Comparison of ENCODE assay signal across 8 cellular contexts in genomic region chr2:23385351-23385747, GRCh38. TPM values are rescaled to one million over a fixed set of nuclear protein-coding genes. Genes with fewer than 3 reads are reported as not detected.
A peak's percentile ranks its signal among the peaks of the same experiment; 100 is the strongest.
DNase-seq lines count a peak whose midpoint lies in the region; ATAC-seq and TF ChIP-seq lines count a peak whose summit lies in the region.

No MANE protein-coding gene starts in this region.

- ATAC-seq in GM21825 (IDR thresholded peaks at IDR 0.05; ENCODE audit: unreplicated experiment), result peak; percentile 21
- peak; percentile 15 for ATAC-seq in activated naive CD8-positive, alpha-beta T cell treated with anti-CD3 and anti-CD28 coated beads, Interleukin-2, amount 50 U/mL, for 24 hours
- ATAC-seq in gastrocnemius medialis, result peak; percentile 41 to 53

- H3K9me3 Mint-ChIP-seq in activated naive CD8-positive, alpha-beta T cell treated with anti-CD3 and anti-CD28 coated beads, Interleukin-2, amount 50 U/mL, for 24 hours, result no peaks in the 10 kb centered on the region
- no peaks in the 10 kb centered on the region for H3K9me3 Mint-ChIP-seq in activated T-helper 2 cell treated with anti-CD3 and anti-CD28 coated beads, Interferon-gamma antibody, Interleukin-2, Interleukin-4, amounts not matched to agents 10 μg/mL and 5 μg/mL and 100 μg/mL, durations not matched to agents 14 hours and 24 hours and 36 hours

- no peaks in the 10 kb centered on the region for H3K9me2 ChIP-seq in Karpas-422 (replicated peaks; ENCODE audit: insufficient read depth, low read length)

- no peak for TF ChIP-seq CTCF in gastrocnemius medialis (IDR thresholded peaks at IDR 0.05 in 4 of 5, conservative IDR thresholded peaks at IDR 0.05 in 1 of 5)

- DNase-seq in NCI-H2227 (lab: John Stamatoyannopoulos, UW; ENCODE audit: unreplicated experiment) (peak; percentile 78), NCI-H2227 treated with DMSO at 0.1 percent for 48 hours (lab: John Stamatoyannopoulos, UW) (no peak), Karpas-422 (peak; percentile 51), hepatic stellate cell (ENCODE audit: low spot score) (peak; percentile 84), gastrocnemius medialis (no peak)
- peak; percentile 20 for DNase-seq in activated naive CD8-positive, alpha-beta T cell treated with anti-CD3 and anti-CD28 coated beads, Interleukin-2, amount 50 U/mL, for 24 hours
- no peak for DNase-seq in activated T-helper 2 cell treated with anti-CD3 and anti-CD28 coated beads, Interferon-gamma antibody, Interleukin-2, Interleukin-4, amounts not matched to agents 10 μg/mL and 5 μg/mL and 100 μg/mL, durations not matched to agents 14 hours and 24 hours and 36 hours (ENCODE audit: low spot score)

- H3K27me3 ChIP-seq in Karpas-422 (ENCODE audit: low read length) (no peaks in the 10 kb centered on the region), gastrocnemius medialis (peaks cover 5 to 29% (median 14%) of the 10 kb centered on the region in 3 donors)

- H3K27ac ChIP-seq in Karpas-422 (ENCODE audit: low read length) (no peak overlapping the region), gastrocnemius medialis (peak overlapping the region; percentile 62 to 73 (median 70))

- H3K4me3 Mint-ChIP-seq in activated naive CD8-positive, alpha-beta T cell treated with anti-CD3 and anti-CD28 coated beads, Interleukin-2, amount 50 U/mL, for 24 hours, result peak overlapping the region; percentile 21
- no peak overlapping the region for H3K4me3 Mint-ChIP-seq in activated T-helper 2 cell treated with anti-CD3 and anti-CD28 coated beads, Interferon-gamma antibody, Interleukin-2, Interleukin-4, amounts not matched to agents 10 μg/mL and 5 μg/mL and 100 μg/mL, durations not matched to agents 14 hours and 24 hours and 36 hours (ENCODE audit: low read depth)

- H4K20me1 ChIP-seq in Karpas-422 (ENCODE audit: insufficient read depth, low read depth, low read length), result peaks cover 8% of the 10 kb centered on the region; the same call in 1 of the 2 replicates

- in situ Hi-C loops in gastrocnemius medialis (cut with MboI; ENCODE audit: low sequenced_read_pairs in 4 of 4), result loop anchor here in 1 of 4 donors (25.0 kb wide), 1 partner anchor 377 kb away; no protein-coding TSS in a partner anchor

- H3K27me3 Mint-ChIP-seq in activated naive CD8-positive, alpha-beta T cell treated with anti-CD3 and anti-CD28 coated beads, Interleukin-2, amount 50 U/mL, for 24 hours, result peaks cover 64% of the 10 kb centered on the region
- peaks cover 73% of the 10 kb centered on the region for H3K27me3 Mint-ChIP-seq in activated T-helper 2 cell treated with anti-CD3 and anti-CD28 coated beads, Interferon-gamma antibody, Interleukin-2, Interleukin-4, amounts not matched to agents 10 μg/mL and 5 μg/mL and 100 μg/mL, durations not matched to agents 14 hours and 24 hours and 36 hours (ENCODE audit: low read depth)

- TF ChIP-seq POLR2A in gastrocnemius medialis (IDR thresholded peaks at IDR 0.05), result no peak

- H3K9me3 ChIP-seq in Karpas-422 (ENCODE audit: low read length) (no peaks in the 10 kb centered on the region), gastrocnemius medialis (no peaks in the 10 kb centered on the region)

- H3K4me1 Mint-ChIP-seq in activated naive CD8-positive, alpha-beta T cell treated with anti-CD3 and anti-CD28 coated beads, Interleukin-2, amount 50 U/mL, for 24 hours, result peaks cover 28% of the 10 kb centered on the region
- peaks cover 17% of the 10 kb centered on the region for H3K4me1 Mint-ChIP-seq in activated T-helper 2 cell treated with anti-CD3 and anti-CD28 coated beads, Interferon-gamma antibody, Interleukin-2, Interleukin-4, amounts not matched to agents 10 μg/mL and 5 μg/mL and 100 μg/mL, durations not matched to agents 14 hours and 24 hours and 36 hours (ENCODE audit: low read depth)

- H3K36me3 ChIP-seq in Karpas-422 (ENCODE audit: insufficient read depth, low read length) (no peaks in the 10 kb centered on the region), gastrocnemius medialis (no peaks in the 10 kb centered on the region)

- H3K79me2 ChIP-seq in Karpas-422 (ENCODE audit: low read length), result no peaks in the 10 kb centered on the region

- H3K9ac ChIP-seq in Karpas-422 (ENCODE audit: low read length), result peak overlapping the region; percentile 52

- no peaks in the 10 kb centered on the region for H3K36me3 Mint-ChIP-seq in activated naive CD8-positive, alpha-beta T cell treated with anti-CD3 and anti-CD28 coated beads, Interleukin-2, amount 50 U/mL, for 24 hours (ENCODE audit: low read depth)
- no peaks in the 10 kb centered on the region for H3K36me3 Mint-ChIP-seq in activated T-helper 2 cell treated with anti-CD3 and anti-CD28 coated beads, Interferon-gamma antibody, Interleukin-2, Interleukin-4, amounts not matched to agents 10 μg/mL and 5 μg/mL and 100 μg/mL, durations not matched to agents 14 hours and 24 hours and 36 hours (ENCODE audit: low read depth)

- H2AFZ ChIP-seq in Karpas-422 (ENCODE audit: low read length), result no peak overlapping the region

- peaks cover 44% of the 10 kb centered on the region for H3K4me1 ChIP-seq in Karpas-422 (ENCODE audit: low read length)
- H3K4me1 ChIP-seq in gastrocnemius medialis, result peaks cover 7 to 20% of the 10 kb centered on the region in 2 donors

- H3K4me3 ChIP-seq in Karpas-422 (ENCODE audit: low read length), result peak overlapping the region; percentile 66
- H3K4me3 ChIP-seq in gastrocnemius medialis, result peak overlapping the region; percentile 67 to 77 (median 74)

- H3K4me2 ChIP-seq in Karpas-422 (ENCODE audit: low read depth, low read length, poor library complexity, severe bottlenecking), result peak overlapping the region; percentile 62

- intact Hi-C loops in gastrocnemius medialis (cut with DNase I; ENCODE audit: low total_unique reads), result loop anchor here (2.0 to 10.0 kb wide), 3 partner anchors 41 to 372 kb away; no protein-coding TSS in a partner anchor
- intact Hi-C loops in activated T-helper 2 cell treated with anti-CD3 and anti-CD28 coated beads, Interferon-gamma antibody, Interleukin-2, Interleukin-4, amounts not matched to agents 10 μg/mL and 5 μg/mL and 100 μg/mL, durations not matched to agents 14 hours and 24 hours and 36 hours (cut with micrococcal nuclease), result loop anchor here (5.0 kb wide), 1 partner anchor 102 kb away; no protein-coding TSS in a partner anchor

- no peak overlapping the region for H3K27ac Mint-ChIP-seq in activated naive CD8-positive, alpha-beta T cell treated with anti-CD3 and anti-CD28 coated beads, Interleukin-2, amount 50 U/mL, for 24 hours
- H3K27ac Mint-ChIP-seq in activated T-helper 2 cell treated with anti-CD3 and anti-CD28 coated beads, Interferon-gamma antibody, Interleukin-2, Interleukin-4, amounts not matched to agents 10 μg/mL and 5 μg/mL and 100 μg/mL, durations not matched to agents 14 hours and 24 hours and 36 hours, result no peak overlapping the region

RNA-seq across cellular contexts. Expression of gene KLHL29, which starts 0.4 kb away (rescaled TPM):
- total RNA-seq in Karpas-422 (2014; rRNA removed; shearing (Covaris generic); ENCODE audit: low replicate concordance), result 3.2 and 3.8 TPM in 2 replicates
- total RNA-seq in gastrocnemius medialis, result 10 to 100 TPM in 2 of 4 donors, 1 to 10 TPM in 2; 4.3 to 24.9 (median 8.7) TPM
- 3.0 and 3.4 TPM in 2 replicates for total RNA-seq in activated T-helper 2 cell treated with anti-CD3 and anti-CD28 coated beads, Interferon-gamma antibody, Interleukin-2, Interleukin-4, amounts not matched to agents 10 μg/mL and 5 μg/mL and 100 μg/mL, durations not matched to agents 14 hours and 24 hours and 36 hours

Comparison
In these comparisons a context has a peak if more than half of its experiments do, and no peak if none do; other contexts are left out.
1. DNase-seq: peak in NCI-H2227 (single experiment), Karpas-422 (single experiment), activated naive CD8-positive, alpha-beta T cell treated with anti-CD3 and anti-CD28 coated beads, Interleukin-2, amount 50 U/mL, for 24 hours (single experiment) and hepatic stellate cell (single experiment); none in NCI-H2227 treated with DMSO at 0.1 percent for 48 hours (single experiment), gastrocnemius medialis (0 of 2) and activated T-helper 2 cell treated with anti-CD3 and anti-CD28 coated beads, Interferon-gamma antibody, Interleukin-2, Interleukin-4, amounts not matched to agents 10 μg/mL and 5 μg/mL and 100 μg/mL, durations not matched to agents 14 hours and 24 hours and 36 hours (single experiment).
2. Peak in every context shown above with its lines, with median percentiles within 50 percentile points of each other: ATAC-seq.